ENCODE assay signal across 2 cellular contexts in the genomic region with DNA sequence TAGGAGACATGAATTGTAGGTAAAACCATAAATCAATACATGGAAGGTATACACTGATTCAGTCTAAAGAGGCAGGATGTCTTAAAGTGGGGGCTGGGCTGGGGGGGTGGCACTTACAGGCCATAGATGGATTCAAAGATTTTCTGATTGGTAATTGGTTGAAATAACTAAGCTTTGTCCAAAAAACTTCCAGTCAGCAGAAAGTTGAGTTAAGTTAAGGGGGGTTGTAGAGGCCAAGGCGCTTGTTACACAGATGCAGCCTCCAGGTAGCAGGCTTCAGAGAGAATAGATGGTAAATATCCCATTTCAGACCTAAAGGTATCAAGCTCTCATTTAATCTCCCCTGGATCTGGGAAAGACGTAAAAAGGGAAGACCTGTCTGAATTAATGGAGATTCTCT.
TF ChIP-seq lines count a peak whose summit lies in the region.

No MANE protein-coding gene starts in this region.

TF ChIP-seq in HepG2, 621 proteins besides CTCF, POLR2A, EP300 and RAD21:
- TF ChIP-seq ZNF274 (CRISPR knock-in tag; IDR thresholded peaks at IDR 0.05) (no peak), MAFF (IDR thresholded peaks at IDR 0.05; ENCODE audit: low read depth, low read length) (peak; percentile 29; the same call in 1 of the 2 replicates), MAFK (conservative IDR thresholded peaks at IDR 0.05 in 1 of 2, IDR thresholded peaks at IDR 0.05 in 1 of 2; ENCODE audit: low read length in 2 of 2) (peak in 1 of 2 experiments; percentile 65; a peak in 3 of 4 replicates), ETV6 (CRISPR knock-in tag; conservative IDR thresholded peaks at IDR 0.05) (no peak)

TF ChIP-seq in A549, 52 proteins besides CTCF, POLR2A, EP300 and RAD21:
- TF ChIP-seq ESRRA (IDR thresholded peaks at IDR 0.05; ENCODE audit: borderline replicate concordance, low read length) (no peak), NPAS2 (CRISPR knock-in tag; IDR thresholded peaks at IDR 0.05; ENCODE audit: borderline replicate concordance) (no peak), MYC (IDR thresholded peaks at IDR 0.05; ENCODE audit: borderline replicate concordance, low read length) (no peak), EHMT2 (IDR thresholded peaks at IDR 0.05; ENCODE audit: low read depth) (no peak), MAFK (IDR thresholded peaks at IDR 0.05; ENCODE audit: partially characterized antibody) (peak; percentile 53), CHD2 (IDR thresholded peaks at IDR 0.05; ENCODE audit: low read length, partially characterized antibody) (no peak)
